In the genomic region with DNA sequence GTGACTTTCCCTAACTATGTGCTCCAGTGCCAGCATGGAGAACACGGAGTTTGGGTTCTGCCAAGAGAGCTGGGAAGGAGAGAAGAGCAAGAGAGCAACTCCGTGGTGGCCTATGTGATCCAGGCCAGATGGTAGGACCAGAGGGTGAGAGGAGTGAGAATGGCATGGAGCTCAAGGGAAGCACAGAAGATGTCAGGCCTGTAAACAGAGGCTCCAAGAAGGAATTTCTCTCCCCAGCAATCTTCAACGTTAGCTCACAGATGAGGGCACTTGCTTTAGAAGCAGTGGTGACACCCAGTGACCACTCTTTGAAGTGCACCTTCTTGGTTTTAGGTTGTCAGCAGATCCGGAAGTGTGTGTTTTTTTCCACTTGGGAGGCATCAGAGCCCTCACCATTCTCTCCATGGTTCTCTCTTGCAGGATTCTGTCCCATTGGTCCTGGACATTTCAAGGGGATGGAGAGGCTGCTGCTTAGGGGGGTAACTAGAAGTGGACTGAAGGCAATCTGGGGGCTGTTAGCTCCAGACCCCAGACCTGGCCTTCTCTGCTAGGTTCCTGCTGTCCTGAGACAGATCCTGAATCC, we compare ENCODE assay signal across 8 cellular contexts. TPM values are rescaled to one million over a fixed set of nuclear protein-coding genes. Genes with fewer than 3 reads are reported as not detected.
DNase-seq lines count a peak whose midpoint lies in the region; ATAC-seq, FAIRE-seq and TF ChIP-seq lines count a peak whose summit lies in the region.

No MANE protein-coding gene starts in this region.

- H3K4me2 ChIP-seq in A549 = no peak overlapping the region

- no peaks in the 10 kb centered on the region for H3K27me3 ChIP-seq in RWPE2 (ENCODE audit: insufficient read depth, poor library complexity, severe bottlenecking)

- TF ChIP-seq POLR2A in A549 (IDR thresholded peaks at IDR 0.05; ENCODE audit: low read length) = no peak

- DNase-seq in A549 (ENCODE audit: low read depth in 1 of 2, low spot score in 1 of 2) (peak; percentile 83 to 86), LNCaP clone FGC (ENCODE audit: low read depth) (peak; percentile 77), RWPE2 (ENCODE audit: low spot score) (no peak), amniotic stem cell (lab: John Stamatoyannopoulos, UW) (peak; percentile 61), left cardiac atrium (peak; percentile 73), progenitor cell of endocrine pancreas (ENCODE audit: low spot score, unreplicated experiment) (peak; percentile 60)

- H3K4me1 Mint-ChIP-seq in progenitor cell of endocrine pancreas (ENCODE audit: low read depth) = peaks cover 12% of the 10 kb centered on the region

- H3K4me3 ChIP-seq in A549 = no peak overlapping the region
- no peak overlapping the region for H3K4me3 ChIP-seq in LNCaP clone FGC (ENCODE audit: low read depth, low read length)
- H3K4me3 ChIP-seq in RWPE2 (ENCODE audit: severe bottlenecking) = no peak overlapping the region

- FAIRE-seq in A549 (lab: Jason Lieb, UNC) = peak; percentile 94

- peak overlapping the region in 1 of 2 experiments; percentile 39; a peak in 1 of 6 replicates for H3K27ac ChIP-seq in A549
- no peak overlapping the region for H3K27ac ChIP-seq in RWPE2 (ENCODE audit: poor library complexity, severe bottlenecking)

- peaks cover 7% of the 10 kb centered on the region for H3K4me1 ChIP-seq in A549
- H3K4me1 ChIP-seq in RWPE2 (ENCODE audit: insufficient read depth, poor library complexity, severe bottlenecking) = no peaks in the 10 kb centered on the region

- CTCF ChIA-PET in A549 (lab: Yijun Ruan, JAX) = interaction anchor here (0.7 to 3.0 kb wide), 20 partner anchors 10 to 251 kb away, joined by 3 to 32 read pairs (median 4); partner anchors contain the start of gene MYO1D

- no peaks in the 10 kb centered on the region for H3K9me3 ChIP-seq in A549
- H3K9me3 ChIP-seq in RWPE2 (ENCODE audit: severe bottlenecking) = no peaks in the 10 kb centered on the region

- TF ChIP-seq CTCF in A549 (IDR thresholded peaks at IDR 0.05) (peak; percentile 67), GM12874 (IDR thresholded peaks at IDR 0.05; ENCODE audit: insufficient read depth, low read depth, low read length) (peak; percentile 77), LNCaP clone FGC (IDR thresholded peaks at IDR 0.05; ENCODE audit: control insufficient read depth, extremely low read depth, insufficient read depth) (peak; percentile 84), RWPE2 (IDR thresholded peaks at IDR 0.05; ENCODE audit: poor library complexity, severe bottlenecking) (peak; percentile 80), progenitor cell of endocrine pancreas (IDR thresholded peaks at IDR 0.05; ENCODE audit: unreplicated experiment) (peak; percentile 68)

- H3K36me3 ChIP-seq in RWPE2 (ENCODE audit: low read depth) = no peaks in the 10 kb centered on the region

- intact Hi-C loops in left cardiac atrium (cut with DNase I) = loop anchor here (2.0 to 10.0 kb wide), 2 partner anchors 33 to 125 kb away; partner anchors contain the start of gene MYO1D (in 1 of the 2)

- ATAC-seq in A549 (peak; percentile 81 to 89), RWPE2 (ENCODE audit: low read depth) (peak; percentile 78), left cardiac atrium (peak; percentile 71 to 72), HG03571 (IDR thresholded peaks at IDR 0.05; ENCODE audit: unreplicated experiment) (no peak)

- 31% methylated on average over 4 of the region's 4 CpGs for WGBS in A549 (ENCODE audit: missing lambda C conversion rate)

- peak; percentile 57 to 66 for TF ChIP-seq RAD21 in A549 (conservative IDR thresholded peaks at IDR 0.05 in 1 of 2, IDR thresholded peaks at IDR 0.05 in 1 of 2)

- POLR2A ChIA-PET in A549 (lab: Yijun Ruan, JAX) = no interaction called here

- H3K9me3 Mint-ChIP-seq in progenitor cell of endocrine pancreas (ENCODE audit: low read depth) = no peaks in the 10 kb centered on the region

- no peak for TF ChIP-seq EP300 in A549 (IDR thresholded peaks at IDR 0.05)

- H3K36me3 Mint-ChIP-seq in progenitor cell of endocrine pancreas (ENCODE audit: insufficient read depth) = no peaks in the 10 kb centered on the region

- no peak overlapping the region for H3K4me3 Mint-ChIP-seq in progenitor cell of endocrine pancreas (ENCODE audit: low read depth)

- H3K27ac Mint-ChIP-seq in progenitor cell of endocrine pancreas = no peak overlapping the region

- no peaks in the 10 kb centered on the region for H3K27me3 Mint-ChIP-seq in progenitor cell of endocrine pancreas

TF ChIP-seq in A549, 52 proteins besides CTCF, POLR2A, EP300 and RAD21:
- TF ChIP-seq ZSCAN20 (CRISPR knock-in tag; IDR thresholded peaks at IDR 0.05) = no peak
- TF ChIP-seq FOSB (CRISPR knock-in tag; IDR thresholded peaks at IDR 0.05) = no peak
- peak; percentile 52 for TF ChIP-seq SMC3 (IDR thresholded peaks at IDR 0.05)
- TF ChIP-seq HMGXB4 (CRISPR knock-in tag; IDR thresholded peaks at IDR 0.05; ENCODE audit: borderline replicate concordance) = no peak
- no peak for TF ChIP-seq GATA3 (IDR thresholded peaks at IDR 0.05; ENCODE audit: borderline replicate concordance)
- TF ChIP-seq, protein P1, sequence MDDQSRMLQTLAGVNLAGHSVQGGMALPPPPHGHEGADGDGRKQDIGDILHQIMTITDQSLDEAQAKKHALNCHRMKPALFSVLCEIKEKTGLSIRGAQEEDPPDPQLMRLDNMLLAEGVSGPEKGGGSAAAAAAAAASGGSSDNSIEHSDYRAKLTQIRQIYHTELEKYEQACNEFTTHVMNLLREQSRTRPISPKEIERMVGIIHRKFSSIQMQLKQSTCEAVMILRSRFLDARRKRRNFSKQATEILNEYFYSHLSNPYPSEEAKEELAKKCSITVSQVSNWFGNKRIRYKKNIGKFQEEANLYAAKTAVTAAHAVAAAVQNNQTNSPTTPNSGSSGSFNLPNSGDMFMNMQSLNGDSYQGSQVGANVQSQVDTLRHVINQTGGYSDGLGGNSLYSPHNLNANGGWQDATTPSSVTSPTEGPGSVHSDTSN (IDR thresholded peaks at IDR 0.05) = no peak
- no peak for TF ChIP-seq RARB (CRISPR knock-in tag; IDR thresholded peaks at IDR 0.05)
- TF ChIP-seq NPAS2 (CRISPR knock-in tag; IDR thresholded peaks at IDR 0.05; ENCODE audit: borderline replicate concordance) = no peak
- no peak for TF ChIP-seq FOSL2 (IDR thresholded peaks at IDR 0.05)
- no peak for TF ChIP-seq FOSL2 (CRISPR knock-in tag; IDR thresholded peaks at IDR 0.05)
- TF ChIP-seq, protein P2, sequence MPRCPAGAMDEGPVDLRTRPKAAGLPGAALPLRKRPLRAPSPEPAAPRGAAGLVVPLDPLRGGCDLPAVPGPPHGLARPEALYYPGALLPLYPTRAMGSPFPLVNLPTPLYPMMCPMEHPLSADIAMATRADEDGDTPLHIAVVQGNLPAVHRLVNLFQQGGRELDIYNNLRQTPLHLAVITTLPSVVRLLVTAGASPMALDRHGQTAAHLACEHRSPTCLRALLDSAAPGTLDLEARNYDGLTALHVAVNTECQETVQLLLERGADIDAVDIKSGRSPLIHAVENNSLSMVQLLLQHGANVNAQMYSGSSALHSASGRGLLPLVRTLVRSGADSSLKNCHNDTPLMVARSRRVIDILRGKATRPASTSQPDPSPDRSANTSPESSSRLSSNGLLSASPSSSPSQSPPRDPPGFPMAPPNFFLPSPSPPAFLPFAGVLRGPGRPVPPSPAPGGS (IDR thresholded peaks at IDR 0.05) = no peak
- TF ChIP-seq MAFK (IDR thresholded peaks at IDR 0.05; ENCODE audit: partially characterized antibody) = peak; percentile 61
- no peak for TF ChIP-seq ZC3H11A (IDR thresholded peaks at IDR 0.05)

RNA-seq across cellular contexts. Expression of gene TMEM98, which starts 18.1 kb away (rescaled TPM):
- 61.0 and 72.6 TPM in 2 replicates for polyA plus RNA-seq in A549 (2011; rRNA removed)
- 95.7 and 118 TPM in 2 replicates for polyA plus RNA-seq in A549 (2012; cell fraction: cytosol; rRNA removed)
- polyA plus RNA-seq in A549 (2012; cell fraction: nucleus; rRNA removed) = 66.6 and 79.4 TPM in 2 replicates
- polyA plus RNA-seq in A549 (2017; fragmentation: RNase III; extraction: RNeasy Plus Mini Kit Qiagen cat#74134 plus additional on column Dnase treatment) = 42.2 to 50.0 TPM (median 46.6 TPM) in 3 replicates
- 71.5 and 87.1 TPM in 2 replicates for polyA minus RNA-seq in A549 (2011; rRNA and poly(A)+ RNA removed)
- total RNA-seq in left cardiac atrium = 10 to 100 TPM; 29.8 to 36.5 TPM
- total RNA-seq in progenitor cell of endocrine pancreas = 181 and 188 TPM in 2 replicates

RNA-seq across cellular contexts. Expression of gene MYO1D, which starts 33.0 kb away (rescaled TPM):
- polyA plus RNA-seq in A549 (2011; rRNA removed) (4.2 and 5.6 TPM in 2 replicates), A549 (2017; fragmentation: RNase III; extraction: RNeasy Plus Mini Kit Qiagen cat#74134 plus additional on column Dnase treatment) (2.3 to 2.8 TPM (median 2.8 TPM) in 3 replicates)
- 1.1 TPM in 2 replicates for polyA plus RNA-seq in A549 (2012; cell fraction: cytosol; rRNA removed)
- 1.5 and 1.7 TPM in 2 replicates for polyA plus RNA-seq in A549 (2012; cell fraction: nucleus; rRNA removed)
- polyA minus RNA-seq in A549 (2011; rRNA and poly(A)+ RNA removed) = 5.8 and 9.5 TPM in 2 replicates
- total RNA-seq in left cardiac atrium (10 to 100 TPM in 1 of 2 donors, 1 to 10 TPM in 1; 9.5 to 21.8 TPM), progenitor cell of endocrine pancreas (36.9 and 45.9 TPM in 2 replicates)
